9 cellular contexts compared by ENCODE assay signal in the genomic region with DNA sequence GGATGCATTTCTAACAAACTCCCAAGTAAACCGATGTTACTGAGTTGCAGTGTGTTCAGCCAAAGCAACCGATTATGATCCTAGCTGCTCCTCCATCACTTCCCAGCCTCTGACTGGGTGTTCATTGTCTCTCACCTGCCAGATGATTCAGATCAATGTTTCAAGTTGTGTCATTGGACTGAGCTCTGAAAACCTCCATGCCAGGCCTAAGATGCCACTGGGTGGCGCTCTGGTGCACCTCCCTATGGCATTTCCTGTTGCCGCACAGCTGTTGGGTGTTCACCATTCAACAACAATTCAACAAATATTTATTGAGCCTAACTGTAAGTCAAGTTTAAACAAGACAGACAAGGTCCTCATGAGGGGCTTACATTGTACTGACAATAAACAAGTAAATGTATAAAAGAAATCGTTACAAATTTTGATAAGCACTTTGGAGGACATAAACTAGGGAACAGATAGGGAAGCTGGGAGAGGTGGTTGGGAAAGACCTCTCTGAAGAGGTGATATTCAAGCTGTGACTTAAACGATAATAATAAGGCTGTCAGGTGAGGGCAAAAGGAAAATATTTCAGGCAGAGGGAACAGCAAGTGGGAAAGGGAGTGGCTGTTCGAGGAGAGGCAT. TPM values are rescaled to one million over a fixed set of nuclear protein-coding genes. Genes with fewer than 3 reads are reported as not detected.
DNase-seq lines count a peak whose midpoint lies in the region; ATAC-seq and TF ChIP-seq lines count a peak whose summit lies in the region.
"Had no signal": no experiment of that assay in that cellular context is flagged by ENCODE, and none has a peak within 500 bp of the region (broad histone marks: within the 10 kb centered on the region; RNA-seq: fewer than 3 reads in every experiment).

No MANE protein-coding gene starts in this region.

- intact Hi-C loops in left ventricle myocardium inferior (cut with micrococcal nuclease): loop anchor here (5.0 to 10.0 kb wide), 2 partner anchors 107 to 270 kb away; no protein-coding TSS in a partner anchor

- peak; percentile 69 for ATAC-seq in HG02973 (IDR thresholded peaks at IDR 0.05; ENCODE audit: unreplicated experiment)
- no peak for ATAC-seq in GM21367 (IDR thresholded peaks at IDR 0.05; ENCODE audit: unreplicated experiment)

- H3K4me1 ChIP-seq in Peyer's patch: no peaks in the 10 kb centered on the region
- H3K4me1 ChIP-seq in left ventricle myocardium inferior: peaks cover 9% of the 10 kb centered on the region
- no peaks in the 10 kb centered on the region for H3K4me1 ChIP-seq in suprapubic skin

- H3K36me3 ChIP-seq in Peyer's patch (no peaks in the 10 kb centered on the region), left ventricle myocardium inferior (no peaks in the 10 kb centered on the region), suprapubic skin (no peaks in the 10 kb centered on the region)

- no peak for TF ChIP-seq EP300 in suprapubic skin (IDR thresholded peaks at IDR 0.05)

- H3K27ac ChIP-seq in Peyer's patch (no peak overlapping the region), left ventricle myocardium inferior (replicated peaks) (no peak overlapping the region), suprapubic skin (no peak overlapping the region)
- H3K27ac ChIP-seq: SK-N-MC had no signal

- TF ChIP-seq POLR2A in Peyer's patch (IDR thresholded peaks at IDR 0.05): no peak
- no peak for TF ChIP-seq POLR2A in suprapubic skin (IDR thresholded peaks at IDR 0.05)

- H3K9me3 ChIP-seq in Peyer's patch: no peaks in the 10 kb centered on the region
- H3K9me3 ChIP-seq in left ventricle myocardium inferior (replicated peaks): no peaks in the 10 kb centered on the region
- no peaks in the 10 kb centered on the region for H3K9me3 ChIP-seq in suprapubic skin

- peak; percentile 67 for DNase-seq in ELF-1 (ENCODE audit: low read depth, low spot score)
- peak in 1 of 3 donors; percentile 77 for DNase-seq in Peyer's patch
- DNase-seq in activated gamma-delta T cell treated with anti-CD3 and anti-CD28 coated beads, Interleukin-2, amount 50 U/mL, for 16 hours (ENCODE audit: low read depth): peak; percentile 49
- DNase-seq in left ventricle myocardium inferior: no peak
- DNase-seq in stimulated activated CD4-positive, alpha-beta T cell treated with anti-CD3 and anti-CD28 coated beads, Interleukin-1b, Interleukin-23, amount 100 ng/mL, for 1 hour (ENCODE audit: low read depth in 2 of 2): peak; percentile 19 to 49
- no peak for DNase-seq in suprapubic skin (ENCODE audit: low spot score in 2 of 2)

- H3K27me3 ChIP-seq in Peyer's patch (no peaks in the 10 kb centered on the region), left ventricle myocardium inferior (ENCODE audit: low read depth) (peaks cover 44% of the 10 kb centered on the region), suprapubic skin (peaks cover 3% of the 10 kb centered on the region)

- WGBS in suprapubic skin: 38% methylated on average over 7 of the region's 7 CpGs

- H3K4me3 ChIP-seq in Peyer's patch: no peak overlapping the region
- H3K4me3 ChIP-seq in left ventricle myocardium inferior: no peak overlapping the region
- H3K4me3 ChIP-seq in suprapubic skin: no peak overlapping the region
- H3K4me3 ChIP-seq: SK-N-MC had no signal

- TF ChIP-seq CTCF in Peyer's patch (IDR thresholded peaks at IDR 0.05) (peak in 4 of 6 experiments; percentile 29 to 56 (median 48)), left ventricle myocardium inferior (IDR thresholded peaks at IDR 0.05; ENCODE audit: borderline replicate concordance) (peak; percentile 62), suprapubic skin (IDR thresholded peaks at IDR 0.05) (peak in 1 of 2 donors; percentile 40)

RNA-seq across cellular contexts. Expression of a gene that starts 22.8 kb away (rescaled TPM):
- total RNA-seq in Peyer's patch (1 to 10 TPM in 1 of 4 donors, not detected in 3; 4.0 TPM), left ventricle myocardium inferior (0.19 TPM), suprapubic skin (not detected)

RNA-seq across cellular contexts. Expression of a gene that starts 26.3 kb away (rescaled TPM):
- not detected for total RNA-seq in Peyer's patch
- not detected for total RNA-seq in left ventricle myocardium inferior
- not detected for total RNA-seq in suprapubic skin

RNA-seq across cellular contexts. Expression of a gene that starts 42.3 kb away (rescaled TPM):
- not detected for total RNA-seq in Peyer's patch
- not detected for total RNA-seq in left ventricle myocardium inferior
- total RNA-seq in suprapubic skin: not detected

Comparison
In these comparisons a context has a peak if more than half of its experiments do, and no peak if none do; other contexts are left out.
1. DNase-seq: peak in ELF-1 (single experiment), activated gamma-delta T cell treated with anti-CD3 and anti-CD28 coated beads, Interleukin-2, amount 50 U/mL, for 16 hours (single experiment) and stimulated activated CD4-positive, alpha-beta T cell treated with anti-CD3 and anti-CD28 coated beads, Interleukin-1b, Interleukin-23, amount 100 ng/mL, for 1 hour (2 of 2); none in left ventricle myocardium inferior (single experiment) and suprapubic skin (0 of 2).